In the genomic region with DNA sequence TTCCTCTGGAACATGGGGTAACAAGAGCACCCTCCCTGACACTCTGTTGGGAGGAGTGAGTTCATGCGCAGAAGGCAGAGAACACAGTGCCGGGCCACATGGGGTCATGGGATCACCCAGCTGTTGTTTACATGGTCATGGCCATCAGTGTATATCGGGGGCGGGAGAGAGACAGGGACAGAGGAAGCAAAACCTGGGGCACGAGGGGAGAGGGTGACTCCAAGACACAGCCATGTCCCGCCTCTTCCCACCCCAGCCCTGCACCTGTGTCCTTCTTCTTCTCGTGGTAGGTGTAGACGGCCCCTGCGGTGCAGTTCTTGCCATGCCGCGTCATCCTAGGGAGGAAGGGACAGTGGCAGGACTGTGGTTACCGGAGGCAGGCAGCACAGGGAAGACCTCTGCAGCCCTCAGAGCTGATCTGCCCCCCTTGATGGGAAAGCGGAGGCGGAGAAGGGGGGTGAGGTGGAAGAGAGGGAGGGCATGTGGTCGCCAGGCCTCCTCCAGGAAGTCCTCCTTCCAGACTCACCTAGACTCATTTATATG, we compare ENCODE assay signal across 9 cellular contexts. TPM values are rescaled to one million over a fixed set of nuclear protein-coding genes. Genes with fewer than 3 reads are reported as not detected.
DNase-seq lines count a peak whose midpoint lies in the region; ATAC-seq and TF ChIP-seq lines count a peak whose summit lies in the region.
"Had no signal": no experiment of that assay in that cellular context is flagged by ENCODE, and none has a peak within 500 bp of the region (broad histone marks: within the 10 kb centered on the region; RNA-seq: fewer than 3 reads in every experiment).

No MANE protein-coding gene starts in this region.

- no peaks in the 10 kb centered on the region for H3K9me3 Mint-ChIP-seq in activated CD4-positive, alpha-beta T cell treated with anti-CD3 and anti-CD28 coated beads, Interleukin-2, amount 10 ng/mL, durations not matched to agents 24 days and 14 days
- H3K9me3 Mint-ChIP-seq in neural progenitor cell (no peaks in the 10 kb centered on the region), endothelial cell (ENCODE audit: unreplicated experiment) (no peaks in the 10 kb centered on the region)

- H3K36me3 ChIP-seq in duodenal mucosa (ENCODE audit: control insufficient read depth in 1 of 2, insufficient read depth in 2 of 2, low read length in 2 of 2), result peaks cover 13 to 40% of the 10 kb centered on the region in 2 donors
- no peaks in the 10 kb centered on the region for H3K36me3 ChIP-seq in neural progenitor cell
- H3K36me3 ChIP-seq in mammary epithelial cell (ENCODE audit: insufficient read depth, low read length), result peaks cover 8% of the 10 kb centered on the region

- intact Hi-C loops in activated CD4-positive, alpha-beta T cell treated with anti-CD3 and anti-CD28 coated beads, Interleukin-2, amount 10 ng/mL, durations not matched to agents 24 days and 14 days (cut with micrococcal nuclease), result loop anchor here (1.0 kb wide), 1 partner anchor 10 kb away; no protein-coding TSS in a partner anchor
- intact Hi-C loops in mammary epithelial cell (cut with micrococcal nuclease), result no loop called here

- H3K4me3 ChIP-seq in duodenal mucosa (ENCODE audit: low read depth in 1 of 2, low read length in 2 of 2) (peak overlapping the region; percentile 29 to 46), neural progenitor cell (no peak overlapping the region), mammary epithelial cell (replicated peaks in 1 of 3; ENCODE audit: insufficient read depth in 1 of 3, low read depth in 2 of 3, low read length in 3 of 3) (no peak overlapping the region)

- H3K4me1 ChIP-seq in duodenal mucosa (ENCODE audit: control insufficient read depth in 1 of 2, insufficient read depth in 2 of 2, low read length in 2 of 2), result peaks cover 55 to 77% of the 10 kb centered on the region in 2 donors
- peaks cover 8% of the 10 kb centered on the region for H3K4me1 ChIP-seq in neural progenitor cell
- H3K4me1 ChIP-seq in mammary epithelial cell (ENCODE audit: insufficient read depth, low read length), result no peaks in the 10 kb centered on the region

- CTCF ChIA-PET in mammary epithelial cell (lab: Charles Lee; ENCODE audit: low non-redundant PET), result no interaction called here

- in situ Hi-C loops in mammary epithelial cell (cut with MboI; ENCODE audit: low sequenced_read_pairs in 2 of 2), result no loop called here
- in situ Hi-C loops in GM13976 (cut with MboI; ENCODE audit: low sequenced_read_pairs, unreplicated experiment), result no loop called here

- TF ChIP-seq CTCF in neural progenitor cell (IDR thresholded peaks at IDR 0.05) (no peak), mammary epithelial cell (conservative IDR thresholded peaks at IDR 0.05 in 1 of 2, IDR thresholded peaks at IDR 0.05 in 1 of 2; ENCODE audit: extremely low read depth in 1 of 2, insufficient read depth in 1 of 2, low read depth in 1 of 2, low read length in 2 of 2) (no peak), endothelial cell (IDR thresholded peaks at IDR 0.05; ENCODE audit: unreplicated experiment) (no peak), GM13976 (IDR thresholded peaks at IDR 0.05; ENCODE audit: borderline replicate concordance, control extremely low read depth, extremely low read depth, insufficient read depth, missing control alignments) (no peak)

- H3K4me2 ChIP-seq in neural progenitor cell (no peak overlapping the region), mammary epithelial cell (ENCODE audit: insufficient read depth, low read depth, low read length) (no peak overlapping the region)

- no peaks in the 10 kb centered on the region for H3K9me3 ChIP-seq in duodenal mucosa (ENCODE audit: control insufficient read depth in 1 of 2, low read length in 2 of 2)
- no peaks in the 10 kb centered on the region for H3K9me3 ChIP-seq in neural progenitor cell (ENCODE audit: low read depth)
- H3K9me3 ChIP-seq in mammary epithelial cell (replicated peaks; ENCODE audit: insufficient read depth, low read length), result no peaks in the 10 kb centered on the region

- peak overlapping the region; percentile 97 for H3K27ac Mint-ChIP-seq in activated CD4-positive, alpha-beta T cell treated with anti-CD3 and anti-CD28 coated beads, Interleukin-2, amount 10 ng/mL, durations not matched to agents 24 days and 14 days
- H3K27ac Mint-ChIP-seq in neural progenitor cell (peak overlapping the region; percentile 53), endothelial cell (ENCODE audit: unreplicated experiment) (no peak overlapping the region)

- DNase-seq in Ammon's horn (ENCODE audit: low spot score) (peak; percentile 85), neural progenitor cell (ENCODE audit: low spot score) (no peak), mammary epithelial cell (no peak), endothelial cell (ENCODE audit: low spot score) (no peak), GM13976 (ENCODE audit: low spot score) (no peak)
- DNase-seq in activated CD4-positive, alpha-beta T cell treated with anti-CD3 and anti-CD28 coated beads, Interleukin-2, amount 10 ng/mL, durations not matched to agents 24 days and 14 days, result peak; percentile 84
- DNase-seq: NCI-H1694 had no signal

- no peak for ATAC-seq in HG02623 (IDR thresholded peaks at IDR 0.05; ENCODE audit: unreplicated experiment)

- peaks cover 74% of the 10 kb centered on the region for H3K4me1 Mint-ChIP-seq in activated CD4-positive, alpha-beta T cell treated with anti-CD3 and anti-CD28 coated beads, Interleukin-2, amount 10 ng/mL, durations not matched to agents 24 days and 14 days
- H3K4me1 Mint-ChIP-seq in neural progenitor cell (peaks cover 8% of the 10 kb centered on the region), endothelial cell (ENCODE audit: unreplicated experiment) (peaks cover 7% of the 10 kb centered on the region)

- peak overlapping the region; percentile 63 for H3K27ac ChIP-seq in duodenal mucosa (ENCODE audit: low read depth, low read length)
- H3K27ac ChIP-seq in neural progenitor cell, result no peak overlapping the region
- no peak overlapping the region for H3K27ac ChIP-seq in mammary epithelial cell (ENCODE audit: insufficient read depth, low read depth, low read length)

- peaks cover 33% of the 10 kb centered on the region for H3K79me2 ChIP-seq in neural progenitor cell (ENCODE audit: low read depth)
- H3K79me2 ChIP-seq in mammary epithelial cell (ENCODE audit: insufficient read depth, low read length), result peaks cover 31% of the 10 kb centered on the region

- BruUV-seq in mammary epithelial cell (replicated peaks; lab: Mats Ljungman, UMichigan), result no TSS peak

- H3K4me3 Mint-ChIP-seq in activated CD4-positive, alpha-beta T cell treated with anti-CD3 and anti-CD28 coated beads, Interleukin-2, amount 10 ng/mL, durations not matched to agents 24 days and 14 days, result peak overlapping the region; percentile 89
- H3K4me3 Mint-ChIP-seq in neural progenitor cell (no peak overlapping the region), endothelial cell (ENCODE audit: unreplicated experiment) (no peak overlapping the region)

- H3K9ac ChIP-seq in duodenal mucosa (ENCODE audit: low read depth in 1 of 2, low read length in 2 of 2) (peak overlapping the region; percentile 49 to 65), neural progenitor cell (no peak overlapping the region), mammary epithelial cell (ENCODE audit: insufficient read depth, low read length) (no peak overlapping the region)

- H3F3A ChIP-seq in neural progenitor cell (ENCODE audit: low read depth), result peaks cover 11% of the 10 kb centered on the region

- H3K36me3 Mint-ChIP-seq in activated CD4-positive, alpha-beta T cell treated with anti-CD3 and anti-CD28 coated beads, Interleukin-2, amount 10 ng/mL, durations not matched to agents 24 days and 14 days (ENCODE audit: low read depth), result peaks cover 44% of the 10 kb centered on the region
- H3K36me3 Mint-ChIP-seq in neural progenitor cell, result peaks cover 17% of the 10 kb centered on the region
- peaks cover 32% of the 10 kb centered on the region for H3K36me3 Mint-ChIP-seq in endothelial cell (ENCODE audit: low read depth, unreplicated experiment)

- H3K27me3 ChIP-seq in duodenal mucosa (ENCODE audit: control insufficient read depth in 1 of 2, insufficient read depth in 2 of 2, low read length in 2 of 2) (no peaks in the 10 kb centered on the region), neural progenitor cell (no peaks in the 10 kb centered on the region), mammary epithelial cell (ENCODE audit: insufficient read depth, low read length) (no peaks in the 10 kb centered on the region)

- dilution Hi-C loops in mammary epithelial cell (cut with HindIII; ENCODE audit: low sequenced_read_pairs), result loop anchor here (5.0 kb wide), 2 partner anchors 48 to 83 kb away; partner anchors contain the start of gene FCGRT

- H4K20me1 ChIP-seq in neural progenitor cell (ENCODE audit: low read depth), result peaks cover 28% of the 10 kb centered on the region
- H4K20me1 ChIP-seq in mammary epithelial cell (ENCODE audit: insufficient read depth, low read length), result no peaks in the 10 kb centered on the region

- WGBS in mammary epithelial cell (ENCODE audit: low coverage, missing lambda C conversion rate), result 91% methylated on average over 7 of the region's 15 CpGs

- H2AFZ ChIP-seq in neural progenitor cell (replicated peaks) (no peak overlapping the region), mammary epithelial cell (ENCODE audit: low read depth, low read length) (no peak overlapping the region)

- H3K27me3 Mint-ChIP-seq in activated CD4-positive, alpha-beta T cell treated with anti-CD3 and anti-CD28 coated beads, Interleukin-2, amount 10 ng/mL, durations not matched to agents 24 days and 14 days, result no peaks in the 10 kb centered on the region
- peaks cover 2% of the 10 kb centered on the region for H3K27me3 Mint-ChIP-seq in neural progenitor cell (ENCODE audit: insufficient read depth, low read depth)
- peaks cover 5% of the 10 kb centered on the region for H3K27me3 Mint-ChIP-seq in endothelial cell (ENCODE audit: unreplicated experiment)

RNA-seq across cellular contexts. Expression of gene NOSIP, which starts 19.9 kb away (rescaled TPM):
- 66.1 and 68.5 TPM in 2 replicates for total RNA-seq in activated CD4-positive, alpha-beta T cell treated with anti-CD3 and anti-CD28 coated beads, Interleukin-2, amount 10 ng/mL, durations not matched to agents 24 days and 14 days
- total RNA-seq in neural progenitor cell (ENCODE audit: low replicate concordance) (26.2 and 68.3 TPM in 2 replicates), mammary epithelial cell (10 to 100 TPM; 43.6 to 50.7 TPM), endothelial cell (ENCODE audit: unreplicated experiment) (76.3 TPM)
- polyA plus RNA-seq in mammary epithelial cell, result 59.7 TPM
- 20.9 TPM for polyA minus RNA-seq in mammary epithelial cell

RNA-seq across cellular contexts. Expression of gene PRRG2, which starts 20.7 kb away (rescaled TPM):
- total RNA-seq in activated CD4-positive, alpha-beta T cell treated with anti-CD3 and anti-CD28 coated beads, Interleukin-2, amount 10 ng/mL, durations not matched to agents 24 days and 14 days, result 0.56 and 1.0 TPM in 2 replicates
- total RNA-seq in neural progenitor cell (ENCODE audit: low replicate concordance), result 0.09 and 0.68 TPM in 2 replicates
- total RNA-seq in mammary epithelial cell, result 10 to 100 TPM; 14.3 to 14.7 TPM
- polyA plus RNA-seq in mammary epithelial cell, result 7.0 TPM
- polyA minus RNA-seq in mammary epithelial cell, result not detected
- 2.4 TPM for total RNA-seq in endothelial cell (ENCODE audit: unreplicated experiment)

RNA-seq across cellular contexts. Expression of gene PRR12, which starts 30.6 kb away (rescaled TPM):
- 31.1 and 32.7 TPM in 2 replicates for total RNA-seq in activated CD4-positive, alpha-beta T cell treated with anti-CD3 and anti-CD28 coated beads, Interleukin-2, amount 10 ng/mL, durations not matched to agents 24 days and 14 days
- 3.2 and 9.0 TPM in 2 replicates for total RNA-seq in neural progenitor cell (ENCODE audit: low replicate concordance)
- 10 to 100 TPM in 1 of 2 donors, 1 to 10 TPM in 1; 3.5 to 23.0 TPM for total RNA-seq in mammary epithelial cell
- 0.91 TPM for polyA plus RNA-seq in mammary epithelial cell
- 7.4 TPM for polyA minus RNA-seq in mammary epithelial cell
- 38.8 TPM for total RNA-seq in endothelial cell (ENCODE audit: unreplicated experiment)

RNA-seq across cellular contexts. Expression of gene RCN3, which starts 32.6 kb away (rescaled TPM):
- 2.0 and 4.3 TPM in 2 replicates for total RNA-seq in activated CD4-positive, alpha-beta T cell treated with anti-CD3 and anti-CD28 coated beads, Interleukin-2, amount 10 ng/mL, durations not matched to agents 24 days and 14 days
- total RNA-seq in neural progenitor cell (ENCODE audit: low replicate concordance), result 4.2 and 4.5 TPM in 2 replicates
- under 1 TPM; 0.49 to 0.50 TPM for total RNA-seq in mammary epithelial cell
- polyA plus RNA-seq in mammary epithelial cell, result 0.05 TPM
- not detected for polyA minus RNA-seq in mammary epithelial cell
- total RNA-seq in endothelial cell (ENCODE audit: unreplicated experiment), result 19.4 TPM

RNA-seq across cellular contexts. Expression of gene FCGRT, which starts 48.0 kb away (rescaled TPM):
- 0.99 and 1.1 TPM in 2 replicates for total RNA-seq in activated CD4-positive, alpha-beta T cell treated with anti-CD3 and anti-CD28 coated beads, Interleukin-2, amount 10 ng/mL, durations not matched to agents 24 days and 14 days
- total RNA-seq in neural progenitor cell (ENCODE audit: low replicate concordance), result 10.0 and 30.8 TPM in 2 replicates
- 10 to 100 TPM in 1 of 2 donors, 1 to 10 TPM in 1; 2.8 to 19.5 TPM for total RNA-seq in mammary epithelial cell
- polyA plus RNA-seq in mammary epithelial cell, result 2.5 TPM
- not detected for polyA minus RNA-seq in mammary epithelial cell
- total RNA-seq in endothelial cell (ENCODE audit: unreplicated experiment), result 127 TPM

Comparison
In these comparisons a context has a peak if more than half of its experiments do, and no peak if none do; other contexts are left out.
1. DNase-seq: peak in Ammon's horn (single experiment) and activated CD4-positive, alpha-beta T cell treated with anti-CD3 and anti-CD28 coated beads, Interleukin-2, amount 10 ng/mL, durations not matched to agents 24 days and 14 days (single experiment); none in neural progenitor cell (single experiment), mammary epithelial cell (single experiment), endothelial cell (single experiment) and GM13976 (single experiment).
2. H3K4me3 ChIP-seq: peak in duodenal mucosa (2 of 2); none in neural progenitor cell (single experiment) and mammary epithelial cell (0 of 3).
3. H3K9ac ChIP-seq: peak in duodenal mucosa (2 of 2); none in neural progenitor cell (single experiment) and mammary epithelial cell (single experiment).